Comparison of ENCODE assay signal across 23 cellular contexts in the genomic region with DNA sequence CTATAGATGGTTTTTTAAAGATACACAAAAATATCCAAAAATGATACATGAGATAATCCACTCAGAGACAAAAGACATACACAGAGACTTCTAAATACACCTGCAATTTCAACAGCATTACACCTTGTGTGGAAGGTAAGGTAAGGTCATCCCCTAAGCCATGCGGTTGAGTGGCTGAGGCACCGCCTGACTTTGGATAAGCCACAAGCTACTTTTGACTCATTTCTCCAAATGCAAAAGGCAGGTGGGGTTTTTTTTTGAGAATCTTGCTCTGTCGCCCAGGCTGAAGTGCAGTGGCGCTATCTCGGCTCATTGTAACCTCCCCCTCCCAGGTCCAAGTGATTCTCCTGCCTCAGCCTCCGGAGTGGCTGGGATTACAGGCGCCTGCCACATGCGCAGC. TPM values are rescaled to one million over a fixed set of nuclear protein-coding genes. Genes with fewer than 3 reads are reported as not detected.
DNase-seq lines count a peak whose midpoint lies in the region; ATAC-seq and TF ChIP-seq lines count a peak whose summit lies in the region.
"Had no signal": no experiment of that assay in that cellular context is flagged by ENCODE, and none has a peak within 500 bp of the region (broad histone marks: within the 10 kb centered on the region; RNA-seq: fewer than 3 reads in every experiment).

No MANE protein-coding gene starts in this region.

- no peak for ATAC-seq in activated CD8-positive, alpha-beta memory T cell treated with anti-CD3 and anti-CD28 coated beads, Interleukin-2, amount 10 ng/mL, durations not matched to agents 7 days and 5 days
- ATAC-seq in HG02759 (IDR thresholded peaks at IDR 0.05; ENCODE audit: unreplicated experiment) = peak; percentile 46
- ATAC-seq in activated B cell treated with CpG ODN at 0.5 μM for 24 hours (ENCODE audit: low read depth) = peak; percentile 18
- ATAC-seq in stimulated activated memory B cell treated with anti-CD40 and anti-IgM and Interleukin-4, amounts not matched to agents 10 μg/mL and 1 μg/mL and 100 μg/mL, for 72 hours = no peak
- no peak for ATAC-seq in HG03354 (IDR thresholded peaks at IDR 0.05; ENCODE audit: poor library complexity, severe bottlenecking, unreplicated experiment)
- ATAC-seq: HepG2 had no signal

- no peak overlapping the region for H3K4me3 Mint-ChIP-seq in activated CD8-positive, alpha-beta memory T cell treated with anti-CD3 and anti-CD28 coated beads, Interleukin-2, amount 10 ng/mL, durations not matched to agents 7 days and 5 days
- no peak overlapping the region for H3K4me3 Mint-ChIP-seq in activated B cell treated with CpG ODN at 0.5 μM for 24 hours
- no peak overlapping the region for H3K4me3 Mint-ChIP-seq in stimulated activated memory B cell treated with anti-CD40 and anti-IgM and Interleukin-4, amounts not matched to agents 10 μg/mL and 1 μg/mL and 100 μg/mL, for 72 hours
- H3K4me3 Mint-ChIP-seq: CD14-positive monocyte had no signal

- CTCF ChIA-PET in activated CD8-positive, alpha-beta memory T cell treated with anti-CD3 and anti-CD28 coated beads, Interleukin-2, amount 10 ng/mL, durations not matched to agents 7 days and 5 days (lab: Charles Lee) = interaction anchor here (1.0 kb wide), 1 partner anchor 14 kb away, joined by 4 read pairs; no protein-coding TSS in a partner anchor
- CTCF ChIA-PET in activated B cell treated with CpG ODN at 0.5 μM for 24 hours (lab: Charles Lee) = no interaction called here

- intact Hi-C loops in activated B cell treated with CpG ODN at 0.5 μM for 24 hours (cut with micrococcal nuclease) = no loop called here

- H3K27ac Mint-ChIP-seq in activated CD8-positive, alpha-beta memory T cell treated with anti-CD3 and anti-CD28 coated beads, Interleukin-2, amount 10 ng/mL, durations not matched to agents 7 days and 5 days = no peak overlapping the region
- peak overlapping the region; percentile 53 for H3K27ac Mint-ChIP-seq in activated B cell treated with CpG ODN at 0.5 μM for 24 hours
- H3K27ac Mint-ChIP-seq in stimulated activated memory B cell treated with anti-CD40 and anti-IgM and Interleukin-4, amounts not matched to agents 10 μg/mL and 1 μg/mL and 100 μg/mL, for 72 hours = peak overlapping the region; percentile 42

- no peak for TF ChIP-seq CTCF in activated B cell treated with CpG ODN at 0.5 μM for 24 hours (IDR thresholded peaks at IDR 0.05)

- POLR2A ChIA-PET in activated B cell treated with CpG ODN at 0.5 μM for 24 hours (lab: Charles Lee) = interaction anchor here (2.3 kb wide), 1 partner anchor 12 kb away, joined by 12 read pairs; a partner anchor contains a TSS

- no peaks in the 10 kb centered on the region for H3K4me1 Mint-ChIP-seq in activated CD8-positive, alpha-beta memory T cell treated with anti-CD3 and anti-CD28 coated beads, Interleukin-2, amount 10 ng/mL, durations not matched to agents 7 days and 5 days
- peaks cover 64% of the 10 kb centered on the region for H3K4me1 Mint-ChIP-seq in activated B cell treated with CpG ODN at 0.5 μM for 24 hours
- H3K4me1 Mint-ChIP-seq in stimulated activated memory B cell treated with anti-CD40 and anti-IgM and Interleukin-4, amounts not matched to agents 10 μg/mL and 1 μg/mL and 100 μg/mL, for 72 hours = peaks cover 64% of the 10 kb centered on the region
- H3K4me1 Mint-ChIP-seq: CD14-positive monocyte had no signal

- H3K27me3 Mint-ChIP-seq in activated CD8-positive, alpha-beta memory T cell treated with anti-CD3 and anti-CD28 coated beads, Interleukin-2, amount 10 ng/mL, durations not matched to agents 7 days and 5 days = no peaks in the 10 kb centered on the region
- H3K27me3 Mint-ChIP-seq in activated B cell treated with CpG ODN at 0.5 μM for 24 hours = no peaks in the 10 kb centered on the region
- no peaks in the 10 kb centered on the region for H3K27me3 Mint-ChIP-seq in stimulated activated memory B cell treated with anti-CD40 and anti-IgM and Interleukin-4, amounts not matched to agents 10 μg/mL and 1 μg/mL and 100 μg/mL, for 72 hours

- H3K36me3 Mint-ChIP-seq in activated CD8-positive, alpha-beta memory T cell treated with anti-CD3 and anti-CD28 coated beads, Interleukin-2, amount 10 ng/mL, durations not matched to agents 7 days and 5 days = peaks cover 13% of the 10 kb centered on the region
- peaks cover 50% of the 10 kb centered on the region for H3K36me3 Mint-ChIP-seq in activated B cell treated with CpG ODN at 0.5 μM for 24 hours (ENCODE audit: low read depth)
- peaks cover 62% of the 10 kb centered on the region for H3K36me3 Mint-ChIP-seq in stimulated activated memory B cell treated with anti-CD40 and anti-IgM and Interleukin-4, amounts not matched to agents 10 μg/mL and 1 μg/mL and 100 μg/mL, for 72 hours

- H3K9me3 Mint-ChIP-seq in activated CD8-positive, alpha-beta memory T cell treated with anti-CD3 and anti-CD28 coated beads, Interleukin-2, amount 10 ng/mL, durations not matched to agents 7 days and 5 days (ENCODE audit: low read depth) = no peaks in the 10 kb centered on the region
- H3K9me3 Mint-ChIP-seq in activated B cell treated with CpG ODN at 0.5 μM for 24 hours = no peaks in the 10 kb centered on the region
- H3K9me3 Mint-ChIP-seq in stimulated activated memory B cell treated with anti-CD40 and anti-IgM and Interleukin-4, amounts not matched to agents 10 μg/mL and 1 μg/mL and 100 μg/mL, for 72 hours = peaks cover 4% of the 10 kb centered on the region

- peak; percentile 11 for DNase-seq in activated CD8-positive, alpha-beta memory T cell treated with anti-CD3 and anti-CD28 coated beads for 24 hours
- no peak for DNase-seq in activated CD8-positive, alpha-beta memory T cell treated with anti-CD3 and anti-CD28 coated beads, Interleukin-2, amount 10 ng/mL, durations not matched to agents 7 days and 5 days
- no peak for DNase-seq in activated B cell treated with CpG ODN at 0.5 μM for 24 hours
- DNase-seq in ecto neural progenitor cell (ENCODE audit: low spot score) = no peak
- DNase-seq in SW 1271 (lab: John Stamatoyannopoulos, UW) = no peak
- DNase-seq: BE2C, Calu3, DMS153, GOT3, Kasumi-1, MV-4-11, NCI-H1105 treated with DMSO at 0.1 percent for 48 hours, NCI-H146, NCI-H2029, NCI-H446, NCI-H524 treated with DMSO at 0.1 percent for 48 hours, NCI-H774, SHP77 had no signal

RNA-seq across cellular contexts. Expression of a gene that starts 13.1 kb away (rescaled TPM):
- 10 to 100 TPM; 12.9 to 13.5 TPM for total RNA-seq in activated CD8-positive, alpha-beta memory T cell treated with anti-CD3 and anti-CD28 coated beads, Interleukin-2, amount 10 ng/mL, durations not matched to agents 7 days and 5 days
- 46.0 and 46.3 TPM in 2 replicates for total RNA-seq in activated B cell treated with CpG ODN at 0.5 μM for 24 hours

Comparison
In these comparisons a context has a peak if more than half of its experiments do, and no peak if none do; other contexts are left out.
1. ATAC-seq: peak in HG02759 (single experiment) and activated B cell treated with CpG ODN at 0.5 μM for 24 hours (single experiment); none in activated CD8-positive, alpha-beta memory T cell treated with anti-CD3 and anti-CD28 coated beads, Interleukin-2, amount 10 ng/mL, durations not matched to agents 7 days and 5 days (single experiment), stimulated activated memory B cell treated with anti-CD40 and anti-IgM and Interleukin-4, amounts not matched to agents 10 μg/mL and 1 μg/mL and 100 μg/mL, for 72 hours (single experiment) and HG03354 (single experiment).